Comparison of ENCODE assay signal across 9 cellular contexts in the genomic region with DNA sequence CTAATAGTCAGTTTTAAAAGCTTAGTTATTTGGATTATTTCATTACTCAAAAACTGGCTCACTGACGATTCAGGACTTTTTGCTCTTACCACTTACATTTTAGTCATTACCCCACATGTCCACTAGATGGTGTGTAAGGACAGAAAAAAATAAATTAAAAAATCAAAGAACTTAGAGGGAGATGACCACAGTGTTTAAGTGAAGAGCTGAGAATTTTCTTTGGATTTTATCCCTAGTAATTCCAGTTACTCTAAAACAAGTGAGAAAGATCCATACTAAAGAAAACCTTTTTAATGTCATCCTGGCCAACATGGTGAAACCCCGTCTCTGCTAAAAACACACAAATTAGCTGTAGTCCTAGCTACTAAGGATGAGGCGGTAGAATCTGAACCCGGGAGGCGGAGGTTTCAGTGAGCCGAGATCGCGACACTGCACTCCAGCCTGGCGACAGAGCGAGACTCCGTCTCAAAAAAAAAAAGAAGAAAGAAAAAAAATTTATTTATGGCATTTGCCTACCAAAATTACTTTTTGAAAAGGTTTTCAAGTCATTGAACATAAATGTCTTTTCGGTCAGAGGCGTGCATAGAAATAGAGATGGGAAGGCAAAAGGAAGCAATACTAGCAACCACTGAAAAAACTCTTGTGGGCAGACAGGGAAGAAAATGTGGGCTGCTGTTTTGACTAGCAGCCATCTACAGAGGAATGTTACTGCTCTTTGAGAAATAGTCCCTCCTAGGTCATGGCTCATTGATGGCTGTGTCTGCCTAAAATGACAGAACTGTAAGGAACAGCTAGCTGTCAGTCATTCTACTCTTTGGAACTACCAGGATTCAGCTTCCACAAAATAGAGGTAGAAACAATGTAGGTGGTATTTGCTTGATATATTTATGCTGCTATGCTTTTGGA. TPM values are rescaled to one million over a fixed set of nuclear protein-coding genes. Genes with fewer than 3 reads are reported as not detected.
A peak's percentile ranks its signal among the peaks of the same experiment; 100 is the strongest.
DNase-seq lines count a peak whose midpoint lies in the region; ATAC-seq and TF ChIP-seq lines count a peak whose summit lies in the region.
"Had no signal": no experiment of that assay in that cellular context is flagged by ENCODE, and none has a peak within 500 bp of the region (broad histone marks: within the 10 kb centered on the region; RNA-seq: fewer than 3 reads in every experiment).

No MANE protein-coding gene starts in this region.

- no peaks in the 10 kb centered on the region for H3K9me3 ChIP-seq in RWPE2 (ENCODE audit: severe bottlenecking)

- H3K9me3 Mint-ChIP-seq in activated T-cell treated with anti-CD3 and anti-CD28 coated beads, Interleukin-2, amount 50 U/mL, for 24 hours, result no peaks in the 10 kb centered on the region
- H3K9me3 Mint-ChIP-seq in endothelial cell (ENCODE audit: unreplicated experiment), result peaks cover 7% of the 10 kb centered on the region

- no peak overlapping the region for H3K27ac Mint-ChIP-seq in activated T-cell treated with anti-CD3 and anti-CD28 coated beads, Interleukin-2, amount 50 U/mL, for 24 hours
- no peak overlapping the region for H3K27ac Mint-ChIP-seq in endothelial cell (ENCODE audit: unreplicated experiment)

- H3K4me3 Mint-ChIP-seq in activated T-cell treated with anti-CD3 and anti-CD28 coated beads, Interleukin-2, amount 50 U/mL, for 24 hours, result peak overlapping the region; percentile 63
- H3K4me3 Mint-ChIP-seq in endothelial cell (ENCODE audit: unreplicated experiment), result peak overlapping the region; percentile 66

- H3K27ac ChIP-seq in RWPE2 (ENCODE audit: poor library complexity, severe bottlenecking), result peak overlapping the region; percentile 24
- H3K27ac ChIP-seq: skin epidermis had no signal

- H3K27me3 Mint-ChIP-seq in activated T-cell treated with anti-CD3 and anti-CD28 coated beads, Interleukin-2, amount 50 U/mL, for 24 hours, result peaks cover 17% of the 10 kb centered on the region
- H3K27me3 Mint-ChIP-seq in endothelial cell (ENCODE audit: unreplicated experiment), result peaks cover 2% of the 10 kb centered on the region

- no peak for DNase-seq in activated T-cell treated with anti-CD3 and anti-CD28 coated beads, Interleukin-2, amount 50 U/mL, for 24 hours
- no peak for DNase-seq in activated T-cell treated with anti-CD3 and anti-CD28 coated beads, Interleukin-2, amount 50 U/mL, for 48 hours
- no peak for DNase-seq in RWPE2 (ENCODE audit: low spot score)
- DNase-seq in endothelial cell (ENCODE audit: low spot score), result peak; percentile 10
- peak; percentile 66 for DNase-seq in midbrain (lab: John Stamatoyannopoulos, UW)
- no peak for DNase-seq in stimulated activated CD8-positive, alpha-beta memory T cell treated with anti-CD3 and anti-CD28 coated beads, Interleukin-4, amount 100 ng/mL, for 48 hours

- ATAC-seq in GM19468 (IDR thresholded peaks at IDR 0.05; ENCODE audit: extremely low read depth, unreplicated experiment) (peak; percentile 49), HG03469 (IDR thresholded peaks at IDR 0.05; ENCODE audit: unreplicated experiment) (peak; percentile 54), RWPE2 (ENCODE audit: low read depth) (peak; percentile 53; the same call in 2 of the 3 replicates)

- no peaks in the 10 kb centered on the region for H3K36me3 ChIP-seq in RWPE2 (ENCODE audit: low read depth)

- TF ChIP-seq CTCF in RWPE2 (IDR thresholded peaks at IDR 0.05; ENCODE audit: poor library complexity, severe bottlenecking) (peak; percentile 84), endothelial cell (IDR thresholded peaks at IDR 0.05; ENCODE audit: unreplicated experiment) (peak; percentile 91)

- H3K4me1 Mint-ChIP-seq in activated T-cell treated with anti-CD3 and anti-CD28 coated beads, Interleukin-2, amount 50 U/mL, for 24 hours (ENCODE audit: low read depth), result peaks cover 15% of the 10 kb centered on the region
- H3K4me1 Mint-ChIP-seq in endothelial cell (ENCODE audit: unreplicated experiment), result peaks cover 11% of the 10 kb centered on the region

- H3K4me3 ChIP-seq in RWPE2 (ENCODE audit: severe bottlenecking), result no peak overlapping the region
- H3K4me3 ChIP-seq: skin epidermis had no signal

- no peaks in the 10 kb centered on the region for H3K36me3 Mint-ChIP-seq in activated T-cell treated with anti-CD3 and anti-CD28 coated beads, Interleukin-2, amount 50 U/mL, for 24 hours (ENCODE audit: low read depth)
- H3K36me3 Mint-ChIP-seq in endothelial cell (ENCODE audit: low read depth, unreplicated experiment), result no peaks in the 10 kb centered on the region

- peaks cover 21% of the 10 kb centered on the region for H3K4me1 ChIP-seq in RWPE2 (ENCODE audit: insufficient read depth, poor library complexity, severe bottlenecking)

- no peaks in the 10 kb centered on the region for H3K27me3 ChIP-seq in RWPE2 (ENCODE audit: insufficient read depth, poor library complexity, severe bottlenecking)

RNA-seq across cellular contexts. Expression of a gene that starts 26.6 kb away (rescaled TPM):
- 0.56 TPM for total RNA-seq in endothelial cell (ENCODE audit: unreplicated experiment)

Comparison
In these comparisons a context has a peak if more than half of its experiments do, and no peak if none do; other contexts are left out.
1. DNase-seq: peak in endothelial cell (single experiment) and midbrain (single experiment); none in activated T-cell treated with anti-CD3 and anti-CD28 coated beads, Interleukin-2, amount 50 U/mL, for 24 hours (single experiment), activated T-cell treated with anti-CD3 and anti-CD28 coated beads, Interleukin-2, amount 50 U/mL, for 48 hours (0 of 2), RWPE2 (single experiment) and stimulated activated CD8-positive, alpha-beta memory T cell treated with anti-CD3 and anti-CD28 coated beads, Interleukin-4, amount 100 ng/mL, for 48 hours (single experiment).
2. Peak in every context shown above with its lines, with median percentiles within 50 percentile points of each other: ATAC-seq.